ENCODE assay signal across 23 cellular contexts in genomic region chr22:20086763-20087162, GRCh38.
"Had no signal": no experiment of that assay in that cellular context is flagged by ENCODE, and none has a peak within 500 bp of the region (broad histone marks: within the 10 kb centered on the region; RNA-seq: fewer than 3 reads in every experiment).

No MANE protein-coding gene starts in this region.

- H3K4me3 Mint-ChIP-seq: activated naive CD4-positive, alpha-beta T cell treated with anti-CD3 and anti-CD28 coated beads, Interleukin-2, amount 50 U/mL, for 24 hours; nephron; stimulated activated naive CD8-positive, alpha-beta T cell treated with anti-CD3 and anti-CD28 coated beads, Interleukin-15, Interleukin-2, amounts not matched to agents 100 ng/mL and 50 ng/mL, for 24 hours had no signal

- H3K9me3 ChIP-seq: breast epithelium, colonic mucosa, gastroesophageal sphincter, heart left ventricle, thyroid gland, upper lobe of right lung had no signal

- H3K27me3 Mint-ChIP-seq: activated naive CD4-positive, alpha-beta T cell treated with anti-CD3 and anti-CD28 coated beads, Interleukin-2, amount 50 U/mL, for 24 hours; stimulated activated naive CD8-positive, alpha-beta T cell treated with anti-CD3 and anti-CD28 coated beads, Interleukin-15, Interleukin-2, amounts not matched to agents 100 ng/mL and 50 ng/mL, for 24 hours; T-cell had no signal

- H3K4me1 ChIP-seq: breast epithelium, parathyroid adenoma had no signal

- H3K9me3 Mint-ChIP-seq: activated naive CD4-positive, alpha-beta T cell treated with anti-CD3 and anti-CD28 coated beads, Interleukin-2, amount 50 U/mL, for 24 hours; nephron; stimulated activated naive CD8-positive, alpha-beta T cell treated with anti-CD3 and anti-CD28 coated beads, Interleukin-15, Interleukin-2, amounts not matched to agents 100 ng/mL and 50 ng/mL, for 24 hours; T-cell had no signal

- H3K27ac Mint-ChIP-seq: activated naive CD4-positive, alpha-beta T cell treated with anti-CD3 and anti-CD28 coated beads, Interleukin-2, amount 50 U/mL, for 24 hours; nephron had no signal

- H3K4me3 ChIP-seq: breast epithelium, colonic mucosa, dorsolateral prefrontal cortex, gastroesophageal sphincter, heart left ventricle, lung, thyroid gland, upper lobe of right lung had no signal

- H3K27ac ChIP-seq: breast epithelium, colonic mucosa, dorsolateral prefrontal cortex, epithelial cell of prostate, gastroesophageal sphincter, heart left ventricle, parathyroid adenoma, thyroid gland, upper lobe of right lung, WERI-Rb-1 had no signal

- H3K27me3 ChIP-seq: breast epithelium, colonic mucosa, dorsolateral prefrontal cortex, gastroesophageal sphincter, heart left ventricle, thyroid gland, upper lobe of right lung had no signal

- DNase-seq: activated CD4-positive, alpha-beta T cell treated with anti-CD3 and anti-CD28 coated beads, Interleukin-2, amount 50 U/mL, for 1 hour; activated CD4-positive, CD25-positive, alpha-beta regulatory T cell treated with anti-CD3 and anti-CD28 coated beads, Interleukin-2, amount 50 U/mL, for 72 hours; activated CD8-positive, alpha-beta memory T cell treated with anti-CD3 and anti-CD28 coated beads for 24 hours; activated gamma-delta T cell; colonic mucosa; islet precursor cell; right cardiac atrium; stimulated activated CD4-positive, alpha-beta T cell treated with anti-CD3 and anti-CD28 coated beads, Interleukin-4, amount 100 ng/mL, for 24 hours; substantia nigra; T-cell; thyroid gland; upper lobe of right lung; WERI-Rb-1 had no signal

- ATAC-seq: gastroesophageal sphincter, heart left ventricle, right cardiac atrium, T-cell, upper lobe of right lung had no signal
